In genomic region chr19:55684946-55685681, GRCh38 we compare ENCODE assay signal across 14 cellular contexts. TPM values are rescaled to one million over a fixed set of nuclear protein-coding genes. Genes with fewer than 3 reads are reported as not detected.
DNase-seq lines count a peak whose midpoint lies in the region; ATAC-seq and TF ChIP-seq lines count a peak whose summit lies in the region.
"Had no signal": no experiment of that assay in that cellular context is flagged by ENCODE, and none has a peak within 500 bp of the region (broad histone marks: within the 10 kb centered on the region; RNA-seq: fewer than 3 reads in every experiment).

No MANE protein-coding gene starts in this region.

- intact Hi-C loops in stomach (cut with DNase I; ENCODE audit: low total_unique reads): no loop called here

- TF ChIP-seq POLR2A in stomach (IDR thresholded peaks at IDR 0.05): no peak

- peaks cover 60 to 90% (median 87%) of the 10 kb centered on the region in 4 donors for H3K4me1 ChIP-seq in stomach
- H3K4me1 ChIP-seq: gastrocnemius medialis had no signal

- no peak overlapping the region for H3K4me3 ChIP-seq in stomach
- H3K4me3 ChIP-seq: adrenal gland; BLaER1 treated with 17β-estradiol and CSF1 and Interleukin-3, amounts not matched to agents 10 nM and 100 nM; gastrocnemius medialis; lung had no signal

- peak overlapping the region; percentile 64 for H3K27ac Mint-ChIP-seq in endothelial cell (ENCODE audit: unreplicated experiment)
- no peak overlapping the region for H3K27ac Mint-ChIP-seq in activated CD8-positive, alpha-beta T cell treated with anti-CD3 and anti-CD28 coated beads, Interleukin-2, amount 10 ng/mL, durations not matched to agents 7 days and 5 days
- H3K27ac Mint-ChIP-seq: activated B cell treated with CpG ODN at 0.5 μM for 24 hours; activated T-helper 2 cell treated with anti-CD3 and anti-CD28 coated beads, Interferon-gamma antibody, Interleukin-2, Interleukin-4, amounts not matched to agents 10 μg/mL and 5 μg/mL and 100 μg/mL, durations not matched to agents 14 hours and 24 hours and 36 hours; natural killer cell treated with Interleukin-12 subunit alpha and Interleukin-12 subunit beta and Interleukin-15 and Interleukin-18, amount 100 ng/mL, for 72 hours had no signal

- POLR2A ChIA-PET in activated CD8-positive, alpha-beta T cell treated with anti-CD3 and anti-CD28 coated beads, Interleukin-2, amount 10 ng/mL, durations not matched to agents 7 days and 5 days (lab: Charles Lee): no interaction called here

- no peak for ATAC-seq in activated CD8-positive, alpha-beta T cell treated with anti-CD3 and anti-CD28 coated beads, Interleukin-2, amount 10 ng/mL, durations not matched to agents 7 days and 5 days
- no peak for ATAC-seq in GM21717 (IDR thresholded peaks at IDR 0.05; ENCODE audit: unreplicated experiment)
- ATAC-seq: gastrocnemius medialis; natural killer cell treated with Interleukin-12 subunit alpha and Interleukin-12 subunit beta and Interleukin-15 and Interleukin-18, amount 100 ng/mL, for 72 hours had no signal

- H3K27ac ChIP-seq in stomach: peak overlapping the region in 4 of 5 donors; percentile 71 to 94 (median 86)
- H3K27ac ChIP-seq: gastrocnemius medialis had no signal

- H3K36me3 ChIP-seq in stomach: peaks cover 57 to 99% (median 98%) of the 10 kb centered on the region in 4 donors

- TF ChIP-seq CTCF in endothelial cell (IDR thresholded peaks at IDR 0.05; ENCODE audit: unreplicated experiment) (no peak), stomach (IDR thresholded peaks at IDR 0.05) (no peak)

- CTCF ChIA-PET in activated CD8-positive, alpha-beta T cell treated with anti-CD3 and anti-CD28 coated beads, Interleukin-2, amount 10 ng/mL, durations not matched to agents 7 days and 5 days (lab: Charles Lee): no interaction called here

- no peak overlapping the region for H3K4me3 Mint-ChIP-seq in endothelial cell (ENCODE audit: unreplicated experiment)
- H3K4me3 Mint-ChIP-seq in activated CD8-positive, alpha-beta T cell treated with anti-CD3 and anti-CD28 coated beads, Interleukin-2, amount 10 ng/mL, durations not matched to agents 7 days and 5 days: no peak overlapping the region
- H3K4me3 Mint-ChIP-seq: activated B cell treated with CpG ODN at 0.5 μM for 24 hours; natural killer cell treated with Interleukin-12 subunit alpha and Interleukin-12 subunit beta and Interleukin-15 and Interleukin-18, amount 100 ng/mL, for 72 hours had no signal

- 90 to 96% (median 93%) methylated on average over 58 to 60 of the region's 60 CpGs for WGBS in stomach, 5 donors

- no peak for TF ChIP-seq EP300 in stomach (IDR thresholded peaks at IDR 0.05)

- H3K9me3 ChIP-seq in stomach: no peaks in the 10 kb centered on the region
- H3K9me3 ChIP-seq: adrenal gland; BLaER1 treated with 17β-estradiol and CSF1 and Interleukin-3, amounts not matched to agents 10 nM and 100 nM; gastrocnemius medialis had no signal

- peaks cover 9% of the 10 kb centered on the region for H3K27me3 Mint-ChIP-seq in endothelial cell (ENCODE audit: unreplicated experiment)
- no peaks in the 10 kb centered on the region for H3K27me3 Mint-ChIP-seq in activated CD8-positive, alpha-beta T cell treated with anti-CD3 and anti-CD28 coated beads, Interleukin-2, amount 10 ng/mL, durations not matched to agents 7 days and 5 days (ENCODE audit: low read depth)
- H3K27me3 Mint-ChIP-seq: activated B cell treated with CpG ODN at 0.5 μM for 24 hours; natural killer cell treated with Interleukin-12 subunit alpha and Interleukin-12 subunit beta and Interleukin-15 and Interleukin-18, amount 100 ng/mL, for 72 hours had no signal

- no peaks in the 10 kb centered on the region for H3K27me3 ChIP-seq in stomach
- H3K27me3 ChIP-seq: adrenal gland; BLaER1 treated with 17β-estradiol and CSF1 and Interleukin-3, amounts not matched to agents 10 nM and 100 nM; gastrocnemius medialis had no signal

- peaks cover 22% of the 10 kb centered on the region for H3K36me3 Mint-ChIP-seq in endothelial cell (ENCODE audit: low read depth, unreplicated experiment)
- peaks cover 33% of the 10 kb centered on the region for H3K36me3 Mint-ChIP-seq in activated CD8-positive, alpha-beta T cell treated with anti-CD3 and anti-CD28 coated beads, Interleukin-2, amount 10 ng/mL, durations not matched to agents 7 days and 5 days (ENCODE audit: low read depth)
- H3K36me3 Mint-ChIP-seq: natural killer cell treated with Interleukin-12 subunit alpha and Interleukin-12 subunit beta and Interleukin-15 and Interleukin-18, amount 100 ng/mL, for 72 hours had no signal

- H3K9me3 Mint-ChIP-seq in endothelial cell (ENCODE audit: unreplicated experiment): no peaks in the 10 kb centered on the region
- no peaks in the 10 kb centered on the region for H3K9me3 Mint-ChIP-seq in activated CD8-positive, alpha-beta T cell treated with anti-CD3 and anti-CD28 coated beads, Interleukin-2, amount 10 ng/mL, durations not matched to agents 7 days and 5 days (ENCODE audit: insufficient read depth)
- H3K9me3 Mint-ChIP-seq: activated B cell treated with CpG ODN at 0.5 μM for 24 hours; activated T-helper 2 cell treated with anti-CD3 and anti-CD28 coated beads, Interferon-gamma antibody, Interleukin-2, Interleukin-4, amounts not matched to agents 10 μg/mL and 5 μg/mL and 100 μg/mL, durations not matched to agents 14 hours and 24 hours and 36 hours; natural killer cell treated with Interleukin-12 subunit alpha and Interleukin-12 subunit beta and Interleukin-15 and Interleukin-18, amount 100 ng/mL, for 72 hours had no signal

- DNase-seq in endothelial cell (ENCODE audit: low spot score) (no peak), stomach (no peak)
- DNase-seq in activated CD8-positive, alpha-beta T cell treated with anti-CD3 and anti-CD28 coated beads, Interleukin-2, amount 10 ng/mL, durations not matched to agents 7 days and 5 days: no peak
- DNase-seq: activated B cell treated with CpG ODN at 0.5 μM for 24 hours, adrenal gland, DMS53, gastrocnemius medialis, NCI-H1105, T-helper 1 cell had no signal

- H3K4me1 Mint-ChIP-seq in endothelial cell (ENCODE audit: unreplicated experiment): peaks cover 4% of the 10 kb centered on the region
- peaks cover 4% of the 10 kb centered on the region for H3K4me1 Mint-ChIP-seq in activated CD8-positive, alpha-beta T cell treated with anti-CD3 and anti-CD28 coated beads, Interleukin-2, amount 10 ng/mL, durations not matched to agents 7 days and 5 days (ENCODE audit: low read depth)

RNA-seq across cellular contexts. Expression of gene EPN1, which starts 10.1 kb away (rescaled TPM):
- total RNA-seq in endothelial cell (ENCODE audit: unreplicated experiment) (250 TPM), stomach (100 to 1,000 TPM in 3 of 5 donors, 10 to 100 TPM in 2; 17.8 to 363 (median 184) TPM)
- polyA plus RNA-seq in stomach: 100 to 1,000 TPM in 2 of 3 donors, 10 to 100 TPM in 1; 74.6 to 213 (median 183) TPM
- 10 to 100 TPM; 63.6 to 67.0 TPM for total RNA-seq in activated CD8-positive, alpha-beta T cell treated with anti-CD3 and anti-CD28 coated beads, Interleukin-2, amount 10 ng/mL, durations not matched to agents 7 days and 5 days

RNA-seq across cellular contexts. Expression of gene U2AF2, which starts 30.3 kb away (rescaled TPM):
- total RNA-seq in endothelial cell (ENCODE audit: unreplicated experiment): 219 TPM
- 100 to 1,000 TPM in 4 of 5 donors, 10 to 100 TPM in 1; 70.5 to 463 (median 183) TPM for total RNA-seq in stomach
- 10 to 100 TPM; 53.2 to 91.4 (median 62.2) TPM for polyA plus RNA-seq in stomach
- total RNA-seq in activated CD8-positive, alpha-beta T cell treated with anti-CD3 and anti-CD28 coated beads, Interleukin-2, amount 10 ng/mL, durations not matched to agents 7 days and 5 days: 100 to 1,000 TPM; 296 to 321 TPM

RNA-seq across cellular contexts. Expression of gene CCDC106, which starts 37.1 kb away (rescaled TPM):
- 20.1 TPM for total RNA-seq in endothelial cell (ENCODE audit: unreplicated experiment)
- total RNA-seq in stomach: 10 to 100 TPM in 3 of 5 donors, 1 to 10 TPM in 2; 3.5 to 25.5 (median 13.4) TPM
- polyA plus RNA-seq in stomach: 10 to 100 TPM; 12.0 to 19.4 (median 14.1) TPM
- total RNA-seq in activated CD8-positive, alpha-beta T cell treated with anti-CD3 and anti-CD28 coated beads, Interleukin-2, amount 10 ng/mL, durations not matched to agents 7 days and 5 days: 1 to 10 TPM; 8.7 to 9.4 TPM

RNA-seq across cellular contexts. Expression of gene ZNF581, which starts 41.7 kb away (rescaled TPM):
- total RNA-seq in endothelial cell (ENCODE audit: unreplicated experiment) (47.2 TPM), stomach (10 to 100 TPM in 1 of 5 donors, 1 to 10 TPM in 4; 2.2 to 14.5 (median 5.3) TPM)
- polyA plus RNA-seq in stomach: 10 to 100 TPM; 14.9 to 27.8 (median 21.2) TPM
- total RNA-seq in activated CD8-positive, alpha-beta T cell treated with anti-CD3 and anti-CD28 coated beads, Interleukin-2, amount 10 ng/mL, durations not matched to agents 7 days and 5 days: 10 to 100 TPM; 22.7 to 24.4 TPM

RNA-seq across cellular contexts. Expression of gene ZNF580, which starts 44.3 kb away (rescaled TPM):
- total RNA-seq in endothelial cell (ENCODE audit: unreplicated experiment): 34.0 TPM
- total RNA-seq in stomach: 10 to 100 TPM in 4 of 5 donors, not detected in 1; 10.6 to 55.0 (median 16.6) TPM
- 10 to 100 TPM; 18.6 to 26.9 (median 21.5) TPM for polyA plus RNA-seq in stomach
- 10 to 100 TPM; 30.2 to 32.1 TPM for total RNA-seq in activated CD8-positive, alpha-beta T cell treated with anti-CD3 and anti-CD28 coated beads, Interleukin-2, amount 10 ng/mL, durations not matched to agents 7 days and 5 days
